In genomic region chr4:140134780-140135179, GRCh38 we compare ENCODE assay signal across 12 cellular contexts. TPM values are rescaled to one million over a fixed set of nuclear protein-coding genes. Genes with fewer than 3 reads are reported as not detected.
DNase-seq lines count a peak whose midpoint lies in the region; ATAC-seq and TF ChIP-seq lines count a peak whose summit lies in the region.
"Had no signal": no experiment of that assay in that cellular context is flagged by ENCODE, and none has a peak within 500 bp of the region (broad histone marks: within the 10 kb centered on the region; RNA-seq: fewer than 3 reads in every experiment).

No MANE protein-coding gene starts in this region.

- CTCF ChIA-PET in Calu3 (lab: Charles Lee), result no interaction called here
- CTCF ChIA-PET in Panc1 (lab: Charles Lee), result no interaction called here

- no peak overlapping the region for H3K9ac ChIP-seq in smooth muscle cell (ENCODE audit: low read depth)

- H3K27ac Mint-ChIP-seq in Calu3 (ENCODE audit: unreplicated experiment) (peak overlapping the region; percentile 52), mesothelial cell of epicardium (peak overlapping the region; percentile 94)

- H3K4me3 Mint-ChIP-seq in Calu3 (ENCODE audit: low read depth, unreplicated experiment) (no peak overlapping the region), mesothelial cell of epicardium (no peak overlapping the region)
- H3K4me3 Mint-ChIP-seq: CD4-positive, CD25-positive, alpha-beta regulatory T cell had no signal

- H3K4me1 ChIP-seq in Panc1 (ENCODE audit: control insufficient read depth, insufficient read depth, low read length), result peaks cover 60% of the 10 kb centered on the region
- peaks cover 26% of the 10 kb centered on the region for H3K4me1 ChIP-seq in smooth muscle cell (ENCODE audit: low read depth)

- intact Hi-C loops in Calu3 (cut with micrococcal nuclease; ENCODE audit: unreplicated experiment), result loop anchor here (5.0 kb wide), 3 partner anchors 37 to 112 kb away; no protein-coding TSS in a partner anchor
- intact Hi-C loops in Panc1 (cut with micrococcal nuclease; ENCODE audit: unreplicated experiment), result no loop called here

- no peaks in the 10 kb centered on the region for H3K27me3 ChIP-seq in Panc1 (ENCODE audit: control insufficient read depth, insufficient read depth, low read length)
- H3K27me3 ChIP-seq in smooth muscle cell (ENCODE audit: low read depth), result no peaks in the 10 kb centered on the region

- peaks cover 11% of the 10 kb centered on the region for H3F3A ChIP-seq in smooth muscle cell (ENCODE audit: low read depth)

- TF ChIP-seq CTCF in Calu3 (IDR thresholded peaks at IDR 0.05; ENCODE audit: unreplicated experiment) (no peak), Panc1 (IDR thresholded peaks at IDR 0.05) (no peak), mesothelial cell of epicardium (IDR thresholded peaks at IDR 0.05; ENCODE audit: unreplicated experiment) (no peak), smooth muscle cell (IDR thresholded peaks at IDR 0.05; ENCODE audit: borderline replicate concordance, insufficient read depth, poor library complexity, severe bottlenecking) (no peak)

- DNase-seq in Calu3 (no peak), Panc1 (ENCODE audit: low read depth, low spot score) (no peak), mesothelial cell of epicardium (ENCODE audit: low spot score in 2 of 2, unreplicated experiment in 2 of 2) (no peak), smooth muscle cell (lab: John Stamatoyannopoulos, UW; ENCODE audit: unreplicated experiment) (no peak), cerebellum (ENCODE audit: low spot score) (no peak)
- DNase-seq: CD4-positive, CD25-positive, alpha-beta regulatory T cell; GOT3; HCEC 1CT; KG1 had no signal

- peaks cover 65% of the 10 kb centered on the region for H3K4me1 Mint-ChIP-seq in Calu3 (ENCODE audit: low read depth, unreplicated experiment)
- peaks cover 47% of the 10 kb centered on the region for H3K4me1 Mint-ChIP-seq in mesothelial cell of epicardium
- H3K4me1 Mint-ChIP-seq: CD4-positive, CD25-positive, alpha-beta regulatory T cell had no signal

- BruUV-seq in Calu3 (replicated peaks; lab: Mats Ljungman, UMichigan), result no TSS peak
- BruUV-seq in Panc1 (replicated peaks; lab: Mats Ljungman, UMichigan), result no TSS peak

- in situ Hi-C loops in Panc1 (cut with HindIII; ENCODE audit: low pct_unique_long_range_greater_than_20kb, low sequenced_read_pairs), result no loop called here

- H3K36me3 Mint-ChIP-seq in Calu3 (ENCODE audit: insufficient read depth, unreplicated experiment), result peaks cover 9% of the 10 kb centered on the region
- no peaks in the 10 kb centered on the region for H3K36me3 Mint-ChIP-seq in mesothelial cell of epicardium
- H3K36me3 Mint-ChIP-seq: CD4-positive, CD25-positive, alpha-beta regulatory T cell had no signal

- peaks cover 93% of the 10 kb centered on the region for H3K79me2 ChIP-seq in smooth muscle cell (ENCODE audit: low read depth)

- no peak overlapping the region for H2AFZ ChIP-seq in smooth muscle cell (ENCODE audit: low read depth)

- H3K4me3 ChIP-seq in Panc1 (ENCODE audit: low read depth in 2 of 2, low read length in 2 of 2), result no peak overlapping the region
- no peak overlapping the region for H3K4me3 ChIP-seq in smooth muscle cell

- H3K36me3 ChIP-seq in Panc1 (ENCODE audit: control insufficient read depth, insufficient read depth, low read length), result no peaks in the 10 kb centered on the region
- H3K36me3 ChIP-seq in smooth muscle cell (ENCODE audit: low read depth), result no peaks in the 10 kb centered on the region

- H3K27me3 Mint-ChIP-seq in Calu3 (ENCODE audit: unreplicated experiment) (no peaks in the 10 kb centered on the region), mesothelial cell of epicardium (ENCODE audit: low read depth) (no peaks in the 10 kb centered on the region)

- H3K9me3 Mint-ChIP-seq in Calu3 (ENCODE audit: low read depth, unreplicated experiment), result no peaks in the 10 kb centered on the region
- H3K9me3 Mint-ChIP-seq in mesothelial cell of epicardium, result no peaks in the 10 kb centered on the region

- ATAC-seq in Panc1 (no peak), GM21723 (IDR thresholded peaks at IDR 0.05; ENCODE audit: unreplicated experiment) (no peak), GM18867 (IDR thresholded peaks at IDR 0.05; ENCODE audit: unreplicated experiment) (no peak)

- POLR2A ChIA-PET in Panc1 (lab: Charles Lee), result interaction anchor here (0.7 kb wide), 1 partner anchor 37 kb away, joined by 4 read pairs; no protein-coding TSS in a partner anchor

- peak overlapping the region; percentile 72 for H3K4me2 ChIP-seq in smooth muscle cell

- 88% methylated on average over 7 of the region's 7 CpGs for WGBS in smooth muscle cell (ENCODE audit: low lambda C conversion rate)

- no peaks in the 10 kb centered on the region for H3K9me3 ChIP-seq in Panc1 (ENCODE audit: control insufficient read depth, insufficient read depth, low read depth, low read length)
- no peaks in the 10 kb centered on the region for H3K9me3 ChIP-seq in smooth muscle cell (replicated peaks; ENCODE audit: low read depth)

- H4K20me1 ChIP-seq in smooth muscle cell (ENCODE audit: low read depth), result no peaks in the 10 kb centered on the region

- H3K27ac ChIP-seq in Panc1 (ENCODE audit: low read length), result peak overlapping the region; percentile 84
- H3K27ac ChIP-seq in smooth muscle cell (ENCODE audit: low read depth), result peak overlapping the region; percentile 89

RNA-seq across cellular contexts. Expression of gene MAML3, which starts 19.2 kb away (rescaled TPM):
- total RNA-seq in Calu3 (2022), result 3.8 and 4.0 TPM in 2 replicates
- 7.7 TPM for total RNA-seq in Panc1 (2021; ENCODE audit: unreplicated experiment)
- polyA plus RNA-seq in Panc1 (2012; ENCODE audit: insufficient read length), result 7.1 TPM
- total RNA-seq in mesothelial cell of epicardium, result 24.8 to 26.9 TPM (median 26.0 TPM) in 3 replicates
- 12.4 and 12.6 TPM in 2 replicates for total RNA-seq in smooth muscle cell
- 4.9 and 5.3 TPM in 2 replicates for polyA plus RNA-seq in smooth muscle cell
- total RNA-seq in cerebellum, result 18.6 TPM
- total RNA-seq: G401 had no signal
